Comparison of ENCODE assay signal across 22 cellular contexts in the genomic region with DNA sequence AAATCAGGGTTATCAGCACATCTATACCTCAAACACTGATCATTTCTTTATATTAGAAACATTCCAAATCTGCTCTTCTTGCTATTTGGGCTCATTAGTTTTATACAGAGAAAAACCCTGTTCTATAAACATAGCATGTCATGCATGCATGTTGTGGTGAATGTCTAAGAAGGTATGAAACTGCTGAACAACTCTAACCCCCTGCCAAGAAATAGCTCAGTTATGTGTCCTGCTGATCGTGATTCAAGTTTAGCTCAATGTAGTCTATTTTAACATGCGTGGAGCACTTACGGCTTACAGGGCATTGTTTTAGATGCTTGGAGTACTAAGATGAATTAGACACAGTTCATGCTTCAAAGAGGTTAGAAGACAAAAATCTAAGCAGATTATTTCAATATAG. TPM values are rescaled to one million over a fixed set of nuclear protein-coding genes. Genes with fewer than 3 reads are reported as not detected.
DNase-seq lines count a peak whose midpoint lies in the region; ATAC-seq and TF ChIP-seq lines count a peak whose summit lies in the region.
"Had no signal": no experiment of that assay in that cellular context is flagged by ENCODE, and none has a peak within 500 bp of the region (broad histone marks: within the 10 kb centered on the region; RNA-seq: fewer than 3 reads in every experiment).

No MANE protein-coding gene starts in this region.

- no peak for TF ChIP-seq POLR2A in IMR-90 (IDR thresholded peaks at IDR 0.05; ENCODE audit: low read depth, low read length)
- no peak for TF ChIP-seq POLR2A in esophagus squamous epithelium (IDR thresholded peaks at IDR 0.05)

- peaks cover 23% of the 10 kb centered on the region for H3K4me1 Mint-ChIP-seq in WTC11

- H2AK9ac ChIP-seq in IMR-90 (replicated peaks; ENCODE audit: low read depth, low read length, poor library complexity), result no peak overlapping the region

- no peak overlapping the region for H3K4me3 Mint-ChIP-seq in WTC11
- H3K4me3 Mint-ChIP-seq: GM23338 had no signal

- no peak overlapping the region for H2BK20ac ChIP-seq in IMR-90 (ENCODE audit: low read depth, low read length)

- H3K4me2 ChIP-seq in IMR-90 (ENCODE audit: low read depth, low read length), result no peak overlapping the region
- H3K4me2 ChIP-seq: A549, GM23338 had no signal

- no peak overlapping the region for H2BK5ac ChIP-seq in IMR-90 (ENCODE audit: low read depth, low read length, poor library complexity, severe bottlenecking)

- no peak overlapping the region for H3K4me3 ChIP-seq in AG10803 (ENCODE audit: low read length)
- no peak overlapping the region for H3K4me3 ChIP-seq in IMR-90 (ENCODE audit: insufficient read depth, low read depth, low read length)
- no peak overlapping the region for H3K4me3 ChIP-seq in choroid plexus epithelial cell (ENCODE audit: low read depth, low read length)
- no peak overlapping the region for H3K4me3 ChIP-seq in esophagus squamous epithelium
- H3K4me3 ChIP-seq: A549, GM12878, GM23338 had no signal

- H2AK5ac ChIP-seq in IMR-90 (ENCODE audit: low read depth, low read length), result no peak overlapping the region

- CTCF ChIA-PET in IMR-90 (lab: Yijun Ruan, JAX), result interaction anchor here (0.7 to 0.8 kb wide), 2 partner anchors 15 to 165 kb away, joined by 3 to 5 read pairs; no protein-coding TSS in a partner anchor
- CTCF ChIA-PET in WTC11 (lab: Charles Lee), result interaction anchor here (0.6 to 3.5 kb wide), 2 partner anchors 12 to 321 kb away, joined by 3 to 13 read pairs; no protein-coding TSS in a partner anchor

- no peak for TF ChIP-seq CTCF in AG10803 (conservative IDR thresholded peaks at IDR 0.05; ENCODE audit: low read length)
- TF ChIP-seq CTCF in IMR-90 (conservative IDR thresholded peaks at IDR 0.05; ENCODE audit: low read depth, low read length), result no peak
- TF ChIP-seq CTCF in choroid plexus epithelial cell (conservative IDR thresholded peaks at IDR 0.05; ENCODE audit: low read depth, low read length), result no peak
- no peak for TF ChIP-seq CTCF in WTC11 (IDR thresholded peaks at IDR 0.05)
- TF ChIP-seq CTCF in esophagus squamous epithelium (IDR thresholded peaks at IDR 0.05), result no peak

- H3K18ac ChIP-seq in IMR-90 (ENCODE audit: low read depth, low read length), result no peak overlapping the region

- no peak overlapping the region for H4K91ac ChIP-seq in IMR-90 (ENCODE audit: insufficient read depth, low read depth, low read length)

- no peak overlapping the region for H3K27ac ChIP-seq in IMR-90 (ENCODE audit: insufficient read depth, low read length)
- no peak overlapping the region for H3K27ac ChIP-seq in esophagus squamous epithelium
- H3K27ac ChIP-seq: A549, C4-2B, RWPE1 had no signal

- peaks cover 8% of the 10 kb centered on the region for H3K9me1 ChIP-seq in IMR-90 (ENCODE audit: insufficient read depth, low read length)

- H3K9me3 Mint-ChIP-seq in WTC11, result no peaks in the 10 kb centered on the region
- H3K9me3 Mint-ChIP-seq: GM23338 had no signal

- intact Hi-C loops in IMR-90 (cut with micrococcal nuclease), result no loop called here
- intact Hi-C loops in esophagus squamous epithelium (cut with DNase I), result no loop called here

- no peak overlapping the region for H3K27ac Mint-ChIP-seq in WTC11
- H3K27ac Mint-ChIP-seq: GM23338 had no signal

- ATAC-seq in IMR-90 (ENCODE audit: low read depth), result peak; percentile 47
- no peak for ATAC-seq in WTC11
- ATAC-seq: A549, GM23338, PC-3 had no signal

- H3K36me3 Mint-ChIP-seq in WTC11, result no peaks in the 10 kb centered on the region

- H3K9ac ChIP-seq in IMR-90 (ENCODE audit: low read depth, low read length), result no peak overlapping the region

- H4K5ac ChIP-seq in IMR-90 (ENCODE audit: low read depth, low read length), result no peak overlapping the region

- no peak overlapping the region for H3K4ac ChIP-seq in IMR-90 (ENCODE audit: low read depth, low read length)

- no peaks in the 10 kb centered on the region for H4K20me1 ChIP-seq in IMR-90 (ENCODE audit: insufficient read depth, low read length)

- H3K27me3 ChIP-seq in IMR-90 (ENCODE audit: control insufficient read depth, insufficient read depth, low read length) (no peaks in the 10 kb centered on the region), esophagus squamous epithelium (no peaks in the 10 kb centered on the region)

- DNase-seq in AG10803 (ENCODE audit: low read depth), result peak; percentile 22
- DNase-seq in IMR-90, result peak; percentile 89
- DNase-seq in choroid plexus epithelial cell (ENCODE audit: low read depth), result peak; percentile 53
- peak; percentile 46 for DNase-seq in non-pigmented ciliary epithelial cell (ENCODE audit: low read depth)
- DNase-seq in activated T-cell treated with anti-CD3 and anti-CD28 coated beads, Interleukin-2, amount 50 U/mL, for 1 hour, result no peak
- no peak for DNase-seq in WTC11 (ENCODE audit: low spot score)
- no peak for DNase-seq in esophagus squamous epithelium (lab: John Stamatoyannopoulos, UW)
- no peak for DNase-seq in T1000 (lab: John Stamatoyannopoulos, UW)
- DNase-seq: DMS79 treated with DMSO at 0.1 percent for 48 hours, GDM1, NCI-H1105 treated with DMSO at 0.1 percent for 48 hours, NCI-H1694 treated with DMSO at 0.1 percent for 48 hours, NCI-H2107, NCI-H2227 treated with DMSO at 0.1 percent for 48 hours, NCI-H526, PC-3, SIG-M5 had no signal

- in situ Hi-C loops in IMR-90 (cut with MboI; ENCODE audit: low sequenced_read_pairs), result no loop called here

- no TSS peak for BruUV-seq in IMR-90 (replicated peaks; lab: Mats Ljungman, UMichigan)

- no peak overlapping the region for H4K8ac ChIP-seq in IMR-90 (ENCODE audit: low read depth in 2 of 2, low read length in 2 of 2)

- no peaks in the 10 kb centered on the region for H3K79me1 ChIP-seq in IMR-90 (ENCODE audit: low read depth in 1 of 2, low read length in 2 of 2)

- no peaks in the 10 kb centered on the region for H3K9me3 ChIP-seq in IMR-90 (ENCODE audit: control insufficient read depth, insufficient read depth, low read length)
- H3K9me3 ChIP-seq in esophagus squamous epithelium, result no peaks in the 10 kb centered on the region
- H3K9me3 ChIP-seq: A549 had no signal

- TF ChIP-seq RAD21 in IMR-90 (IDR thresholded peaks at IDR 0.05; ENCODE audit: low read length), result no peak

- dilution Hi-C loops in IMR-90 (cut with HindIII; ENCODE audit: low sequenced_read_pairs, unreplicated experiment), result no loop called here

- WGBS in IMR-90 (ENCODE audit: extremely low coverage in 2 of 2, insufficient read length in 1 of 2), 2 experiments, result no CpG with 5 or more reads among the region's 3 CpGs
- WGBS in esophagus squamous epithelium, 2 donors, result 89 to 90% methylated on average over 3 of the region's 3 CpGs

- H3K23ac ChIP-seq in IMR-90 (ENCODE audit: low read depth, low read length), result no peak overlapping the region

- no peak overlapping the region for H2BK15ac ChIP-seq in IMR-90 (ENCODE audit: low read depth, low read length)

- H3K14ac ChIP-seq in IMR-90 (replicated peaks; ENCODE audit: low read depth, low read length), result no peak overlapping the region

- H2BK120ac ChIP-seq in IMR-90 (ENCODE audit: low read depth, low read length), result no peak overlapping the region

- H3K36me3 ChIP-seq in IMR-90 (ENCODE audit: control insufficient read depth, insufficient read depth, low read length) (no peaks in the 10 kb centered on the region), esophagus squamous epithelium (no peaks in the 10 kb centered on the region)

- H3K4me1 ChIP-seq in IMR-90 (ENCODE audit: control insufficient read depth, insufficient read depth, low read length) (peaks cover 8% of the 10 kb centered on the region), esophagus squamous epithelium (no peaks in the 10 kb centered on the region)

- H3K56ac ChIP-seq in IMR-90 (ENCODE audit: extremely low read depth, insufficient read depth, low read length), result no peak overlapping the region

- H3K27me3 Mint-ChIP-seq in WTC11 (ENCODE audit: low read depth), result no peaks in the 10 kb centered on the region

- no peak overlapping the region for H2AFZ ChIP-seq in IMR-90 (replicated peaks; ENCODE audit: low read length, poor library complexity)

- POLR2A ChIA-PET in IMR-90 (lab: Charles Lee; ENCODE audit: unreplicated experiment), result no interaction called here
- POLR2A ChIA-PET in WTC11 (lab: Charles Lee), result no interaction called here

TF ChIP-seq in IMR-90, 13 proteins besides CTCF, POLR2A, EP300 and RAD21 (continues in another document):
- TF ChIP-seq, protein P1, sequence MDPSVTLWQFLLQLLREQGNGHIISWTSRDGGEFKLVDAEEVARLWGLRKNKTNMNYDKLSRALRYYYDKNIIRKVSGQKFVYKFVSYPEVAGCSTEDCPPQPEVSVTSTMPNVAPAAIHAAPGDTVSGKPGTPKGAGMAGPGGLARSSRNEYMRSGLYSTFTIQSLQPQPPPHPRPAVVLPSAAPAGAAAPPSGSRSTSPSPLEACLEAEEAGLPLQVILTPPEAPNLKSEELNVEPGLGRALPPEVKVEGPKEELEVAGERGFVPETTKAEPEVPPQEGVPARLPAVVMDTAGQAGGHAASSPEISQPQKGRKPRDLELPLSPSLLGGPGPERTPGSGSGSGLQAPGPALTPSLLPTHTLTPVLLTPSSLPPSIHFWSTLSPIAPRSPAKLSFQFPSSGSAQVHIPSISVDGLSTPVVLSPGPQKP (IDR thresholded peaks at IDR 0.05; ENCODE audit: borderline replicate concordance, low read depth, low read length), result no peak
- TF ChIP-seq MXI1 (IDR thresholded peaks at IDR 0.05; ENCODE audit: borderline replicate concordance, low read depth, low read length) (no peak), NFE2L2 (IDR thresholded peaks at IDR 0.05; ENCODE audit: low read depth, low read length) (no peak), RFX5 (IDR thresholded peaks at IDR 0.05; ENCODE audit: low read depth, low read length) (no peak)

RNA-seq across cellular contexts. Expression of a gene that starts 35.8 kb away (rescaled TPM):
- total RNA-seq in IMR-90 (2012; rRNA removed) (0.28 and 0.36 TPM in 2 replicates), WTC11 (2021) (0.09 to 0.16 TPM (median 0.14 TPM) in 3 replicates), esophagus squamous epithelium (under 1 TPM in 1 of 4 donors, not detected in 3; under 0.01 TPM)
- 0.09 and 0.10 TPM in 2 replicates for polyA plus RNA-seq in IMR-90 (2012; rRNA removed)
- polyA plus RNA-seq in IMR-90 (2012; cell fraction: cytosol; rRNA removed), result 0.03 TPM in 1 of 2 replicates, not detected in the other
- 0.07 and 0.14 TPM in 2 replicates for polyA plus RNA-seq in IMR-90 (2012; cell fraction: nucleus; rRNA removed; ENCODE audit: low replicate concordance)
- polyA plus RNA-seq: GM23338 had no signal

Comparison
In these comparisons a context has a peak if more than half of its experiments do, and no peak if none do; other contexts are left out.
1. DNase-seq: peak in AG10803 (single experiment), IMR-90 (single experiment), choroid plexus epithelial cell (single experiment) and non-pigmented ciliary epithelial cell (single experiment); none in activated T-cell treated with anti-CD3 and anti-CD28 coated beads, Interleukin-2, amount 50 U/mL, for 1 hour (single experiment), WTC11 (single experiment), esophagus squamous epithelium (single experiment) and T1000 (single experiment).